ENCODE assay signal across 1 cellular context in the genomic region with DNA sequence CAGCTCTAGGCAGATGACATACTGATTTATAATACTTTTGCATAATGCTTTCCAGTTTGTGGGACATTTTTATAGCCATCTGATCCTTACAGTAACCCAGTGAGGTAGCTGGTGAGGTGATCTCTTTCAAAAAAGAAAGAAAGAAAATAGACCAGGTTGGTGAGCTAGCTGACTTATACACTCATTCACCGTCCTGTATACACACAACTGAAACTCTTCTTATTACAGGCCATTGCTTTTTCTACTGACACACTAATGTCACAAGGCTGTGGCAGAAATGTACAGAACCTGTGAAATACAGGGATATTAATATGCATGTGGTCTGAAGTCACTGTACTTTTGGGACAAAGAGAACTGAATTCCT.
TF ChIP-seq lines count a peak whose summit lies in the region.

No MANE protein-coding gene starts in this region.

TF ChIP-seq in K562, 482 proteins besides CTCF, POLR2A, EP300 and RAD21 (continued from another document and continues in another):
- TF ChIP-seq, protein P1, sequence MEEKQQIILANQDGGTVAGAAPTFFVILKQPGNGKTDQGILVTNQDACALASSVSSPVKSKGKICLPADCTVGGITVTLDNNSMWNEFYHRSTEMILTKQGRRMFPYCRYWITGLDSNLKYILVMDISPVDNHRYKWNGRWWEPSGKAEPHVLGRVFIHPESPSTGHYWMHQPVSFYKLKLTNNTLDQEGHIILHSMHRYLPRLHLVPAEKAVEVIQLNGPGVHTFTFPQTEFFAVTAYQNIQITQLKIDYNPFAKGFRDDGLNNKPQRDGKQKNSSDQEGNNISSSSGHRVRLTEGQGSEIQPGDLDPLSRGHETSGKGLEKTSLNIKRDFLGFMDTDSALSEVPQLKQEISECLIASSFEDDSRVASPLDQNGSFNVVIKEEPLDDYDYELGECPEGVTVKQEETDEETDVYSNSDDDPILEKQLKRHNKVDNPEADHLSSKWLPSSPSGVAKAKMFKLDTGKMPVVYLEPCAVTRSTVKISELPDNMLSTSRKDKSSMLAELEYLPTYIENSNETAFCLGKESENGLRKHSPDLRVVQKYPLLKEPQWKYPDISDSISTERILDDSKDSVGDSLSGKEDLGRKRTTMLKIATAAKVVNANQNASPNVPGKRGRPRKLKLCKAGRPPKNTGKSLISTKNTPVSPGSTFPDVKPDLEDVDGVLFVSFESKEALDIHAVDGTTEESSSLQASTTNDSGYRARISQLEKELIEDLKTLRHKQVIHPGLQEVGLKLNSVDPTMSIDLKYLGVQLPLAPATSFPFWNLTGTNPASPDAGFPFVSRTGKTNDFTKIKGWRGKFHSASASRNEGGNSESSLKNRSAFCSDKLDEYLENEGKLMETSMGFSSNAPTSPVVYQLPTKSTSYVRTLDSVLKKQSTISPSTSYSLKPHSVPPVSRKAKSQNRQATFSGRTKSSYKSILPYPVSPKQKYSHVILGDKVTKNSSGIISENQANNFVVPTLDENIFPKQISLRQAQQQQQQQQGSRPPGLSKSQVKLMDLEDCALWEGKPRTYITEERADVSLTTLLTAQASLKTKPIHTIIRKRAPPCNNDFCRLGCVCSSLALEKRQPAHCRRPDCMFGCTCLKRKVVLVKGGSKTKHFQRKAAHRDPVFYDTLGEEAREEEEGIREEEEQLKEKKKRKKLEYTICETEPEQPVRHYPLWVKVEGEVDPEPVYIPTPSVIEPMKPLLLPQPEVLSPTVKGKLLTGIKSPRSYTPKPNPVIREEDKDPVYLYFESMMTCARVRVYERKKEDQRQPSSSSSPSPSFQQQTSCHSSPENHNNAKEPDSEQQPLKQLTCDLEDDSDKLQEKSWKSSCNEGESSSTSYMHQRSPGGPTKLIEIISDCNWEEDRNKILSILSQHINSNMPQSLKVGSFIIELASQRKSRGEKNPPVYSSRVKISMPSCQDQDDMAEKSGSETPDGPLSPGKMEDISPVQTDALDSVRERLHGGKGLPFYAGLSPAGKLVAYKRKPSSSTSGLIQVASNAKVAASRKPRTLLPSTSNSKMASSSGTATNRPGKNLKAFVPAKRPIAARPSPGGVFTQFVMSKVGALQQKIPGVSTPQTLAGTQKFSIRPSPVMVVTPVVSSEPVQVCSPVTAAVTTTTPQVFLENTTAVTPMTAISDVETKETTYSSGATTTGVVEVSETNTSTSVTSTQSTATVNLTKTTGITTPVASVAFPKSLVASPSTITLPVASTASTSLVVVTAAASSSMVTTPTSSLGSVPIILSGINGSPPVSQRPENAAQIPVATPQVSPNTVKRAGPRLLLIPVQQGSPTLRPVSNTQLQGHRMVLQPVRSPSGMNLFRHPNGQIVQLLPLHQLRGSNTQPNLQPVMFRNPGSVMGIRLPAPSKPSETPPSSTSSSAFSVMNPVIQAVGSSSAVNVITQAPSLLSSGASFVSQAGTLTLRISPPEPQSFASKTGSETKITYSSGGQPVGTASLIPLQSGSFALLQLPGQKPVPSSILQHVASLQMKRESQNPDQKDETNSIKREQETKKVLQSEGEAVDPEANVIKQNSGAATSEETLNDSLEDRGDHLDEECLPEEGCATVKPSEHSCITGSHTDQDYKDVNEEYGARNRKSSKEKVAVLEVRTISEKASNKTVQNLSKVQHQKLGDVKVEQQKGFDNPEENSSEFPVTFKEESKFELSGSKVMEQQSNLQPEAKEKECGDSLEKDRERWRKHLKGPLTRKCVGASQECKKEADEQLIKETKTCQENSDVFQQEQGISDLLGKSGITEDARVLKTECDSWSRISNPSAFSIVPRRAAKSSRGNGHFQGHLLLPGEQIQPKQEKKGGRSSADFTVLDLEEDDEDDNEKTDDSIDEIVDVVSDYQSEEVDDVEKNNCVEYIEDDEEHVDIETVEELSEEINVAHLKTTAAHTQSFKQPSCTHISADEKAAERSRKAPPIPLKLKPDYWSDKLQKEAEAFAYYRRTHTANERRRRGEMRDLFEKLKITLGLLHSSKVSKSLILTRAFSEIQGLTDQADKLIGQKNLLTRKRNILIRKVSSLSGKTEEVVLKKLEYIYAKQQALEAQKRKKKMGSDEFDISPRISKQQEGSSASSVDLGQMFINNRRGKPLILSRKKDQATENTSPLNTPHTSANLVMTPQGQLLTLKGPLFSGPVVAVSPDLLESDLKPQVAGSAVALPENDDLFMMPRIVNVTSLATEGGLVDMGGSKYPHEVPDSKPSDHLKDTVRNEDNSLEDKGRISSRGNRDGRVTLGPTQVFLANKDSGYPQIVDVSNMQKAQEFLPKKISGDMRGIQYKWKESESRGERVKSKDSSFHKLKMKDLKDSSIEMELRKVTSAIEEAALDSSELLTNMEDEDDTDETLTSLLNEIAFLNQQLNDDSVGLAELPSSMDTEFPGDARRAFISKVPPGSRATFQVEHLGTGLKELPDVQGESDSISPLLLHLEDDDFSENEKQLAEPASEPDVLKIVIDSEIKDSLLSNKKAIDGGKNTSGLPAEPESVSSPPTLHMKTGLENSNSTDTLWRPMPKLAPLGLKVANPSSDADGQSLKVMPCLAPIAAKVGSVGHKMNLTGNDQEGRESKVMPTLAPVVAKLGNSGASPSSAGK (IDR thresholded peaks at IDR 0.05): no peak
- TF ChIP-seq EWSR1 (IDR thresholded peaks at IDR 0.05; ENCODE audit: borderline replicate concordance, low read depth, partially characterized antibody) (no peak), GTF2A2 (tag; IDR thresholded peaks at IDR 0.05) (0 out of 2 replicates have a peak, but pooled peaks have one; percentile 2), GTF2E2 (tag; IDR thresholded peaks at IDR 0.05) (no peak), NR2C1 (IDR thresholded peaks at IDR 0.05) (no peak), NR2C1 (tag; IDR thresholded peaks at IDR 0.05) (no peak), ZNF41 (CRISPR knock-in tag; conservative IDR thresholded peaks at IDR 0.05) (no peak), ZBTB8A (IDR thresholded peaks at IDR 0.05; ENCODE audit: partially characterized antibody) (no peak), SNRNP70 (optimal IDR thresholded peaks at IDR 0.05; ENCODE audit: low read depth, low read length) (no peak), ZNF830 (CRISPR knock-in tag; IDR thresholded peaks at IDR 0.05) (no peak), TCFL5 (CRISPR knock-in tag; conservative IDR thresholded peaks at IDR 0.05) (no peak), SAFB (IDR thresholded peaks at IDR 0.05; ENCODE audit: borderline replicate concordance, low read depth, low read length) (no peak), ZNF239 (CRISPR knock-in tag; IDR thresholded peaks at IDR 0.05) (no peak), TEAD1 (CRISPR knock-in tag; IDR thresholded peaks at IDR 0.05) (no peak), SMAD2 (IDR thresholded peaks at IDR 0.05; ENCODE audit: low read depth, low read length) (no peak), CEBPG (CRISPR knock-in tag; IDR thresholded peaks at IDR 0.05) (no peak), CEBPG (tag; conservative IDR thresholded peaks at IDR 0.05 in 1 of 2, IDR thresholded peaks at IDR 0.05 in 1 of 2) (no peak), HSF4 (CRISPR knock-in tag; IDR thresholded peaks at IDR 0.05; ENCODE audit: borderline replicate concordance) (no peak), FOSL1 (tag; conservative IDR thresholded peaks at IDR 0.05) (peak; percentile 52)
- TF ChIP-seq, protein P2, sequence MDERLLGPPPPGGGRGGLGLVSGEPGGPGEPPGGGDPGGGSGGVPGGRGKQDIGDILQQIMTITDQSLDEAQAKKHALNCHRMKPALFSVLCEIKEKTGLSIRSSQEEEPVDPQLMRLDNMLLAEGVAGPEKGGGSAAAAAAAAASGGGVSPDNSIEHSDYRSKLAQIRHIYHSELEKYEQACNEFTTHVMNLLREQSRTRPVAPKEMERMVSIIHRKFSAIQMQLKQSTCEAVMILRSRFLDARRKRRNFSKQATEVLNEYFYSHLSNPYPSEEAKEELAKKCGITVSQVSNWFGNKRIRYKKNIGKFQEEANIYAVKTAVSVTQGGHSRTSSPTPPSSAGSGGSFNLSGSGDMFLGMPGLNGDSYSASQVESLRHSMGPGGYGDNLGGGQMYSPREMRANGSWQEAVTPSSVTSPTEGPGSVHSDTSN (CRISPR knock-in tag; IDR thresholded peaks at IDR 0.05; ENCODE audit: low read depth): no peak
- TF ChIP-seq, protein P2 (tag; conservative IDR thresholded peaks at IDR 0.05; ENCODE audit: low read depth): peak; percentile 10; the same call in 1 of the 2 replicates
- TF ChIP-seq, protein P3, sequence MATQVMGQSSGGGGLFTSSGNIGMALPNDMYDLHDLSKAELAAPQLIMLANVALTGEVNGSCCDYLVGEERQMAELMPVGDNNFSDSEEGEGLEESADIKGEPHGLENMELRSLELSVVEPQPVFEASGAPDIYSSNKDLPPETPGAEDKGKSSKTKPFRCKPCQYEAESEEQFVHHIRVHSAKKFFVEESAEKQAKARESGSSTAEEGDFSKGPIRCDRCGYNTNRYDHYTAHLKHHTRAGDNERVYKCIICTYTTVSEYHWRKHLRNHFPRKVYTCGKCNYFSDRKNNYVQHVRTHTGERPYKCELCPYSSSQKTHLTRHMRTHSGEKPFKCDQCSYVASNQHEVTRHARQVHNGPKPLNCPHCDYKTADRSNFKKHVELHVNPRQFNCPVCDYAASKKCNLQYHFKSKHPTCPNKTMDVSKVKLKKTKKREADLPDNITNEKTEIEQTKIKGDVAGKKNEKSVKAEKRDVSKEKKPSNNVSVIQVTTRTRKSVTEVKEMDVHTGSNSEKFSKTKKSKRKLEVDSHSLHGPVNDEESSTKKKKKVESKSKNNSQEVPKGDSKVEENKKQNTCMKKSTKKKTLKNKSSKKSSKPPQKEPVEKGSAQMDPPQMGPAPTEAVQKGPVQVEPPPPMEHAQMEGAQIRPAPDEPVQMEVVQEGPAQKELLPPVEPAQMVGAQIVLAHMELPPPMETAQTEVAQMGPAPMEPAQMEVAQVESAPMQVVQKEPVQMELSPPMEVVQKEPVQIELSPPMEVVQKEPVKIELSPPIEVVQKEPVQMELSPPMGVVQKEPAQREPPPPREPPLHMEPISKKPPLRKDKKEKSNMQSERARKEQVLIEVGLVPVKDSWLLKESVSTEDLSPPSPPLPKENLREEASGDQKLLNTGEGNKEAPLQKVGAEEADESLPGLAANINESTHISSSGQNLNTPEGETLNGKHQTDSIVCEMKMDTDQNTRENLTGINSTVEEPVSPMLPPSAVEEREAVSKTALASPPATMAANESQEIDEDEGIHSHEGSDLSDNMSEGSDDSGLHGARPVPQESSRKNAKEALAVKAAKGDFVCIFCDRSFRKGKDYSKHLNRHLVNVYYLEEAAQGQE (CRISPR knock-in tag; IDR thresholded peaks at IDR 0.05; ENCODE audit: low read depth): no peak
- TF ChIP-seq, protein P4, sequence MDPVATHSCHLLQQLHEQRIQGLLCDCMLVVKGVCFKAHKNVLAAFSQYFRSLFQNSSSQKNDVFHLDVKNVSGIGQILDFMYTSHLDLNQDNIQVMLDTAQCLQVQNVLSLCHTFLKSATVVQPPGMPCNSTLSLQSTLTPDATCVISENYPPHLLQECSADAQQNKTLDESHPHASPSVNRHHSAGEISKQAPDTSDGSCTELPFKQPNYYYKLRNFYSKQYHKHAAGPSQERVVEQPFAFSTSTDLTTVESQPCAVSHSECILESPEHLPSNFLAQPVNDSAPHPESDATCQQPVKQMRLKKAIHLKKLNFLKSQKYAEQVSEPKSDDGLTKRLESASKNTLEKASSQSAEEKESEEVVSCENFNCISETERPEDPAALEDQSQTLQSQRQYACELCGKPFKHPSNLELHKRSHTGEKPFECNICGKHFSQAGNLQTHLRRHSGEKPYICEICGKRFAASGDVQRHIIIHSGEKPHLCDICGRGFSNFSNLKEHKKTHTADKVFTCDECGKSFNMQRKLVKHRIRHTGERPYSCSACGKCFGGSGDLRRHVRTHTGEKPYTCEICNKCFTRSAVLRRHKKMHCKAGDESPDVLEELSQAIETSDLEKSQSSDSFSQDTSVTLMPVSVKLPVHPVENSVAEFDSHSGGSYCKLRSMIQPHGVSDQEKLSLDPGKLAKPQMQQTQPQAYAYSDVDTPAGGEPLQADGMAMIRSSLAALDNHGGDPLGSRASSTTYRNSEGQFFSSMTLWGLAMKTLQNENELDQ (CRISPR knock-in tag; IDR thresholded peaks at IDR 0.05; ENCODE audit: borderline replicate concordance): no peak
- TF ChIP-seq, protein P5, sequence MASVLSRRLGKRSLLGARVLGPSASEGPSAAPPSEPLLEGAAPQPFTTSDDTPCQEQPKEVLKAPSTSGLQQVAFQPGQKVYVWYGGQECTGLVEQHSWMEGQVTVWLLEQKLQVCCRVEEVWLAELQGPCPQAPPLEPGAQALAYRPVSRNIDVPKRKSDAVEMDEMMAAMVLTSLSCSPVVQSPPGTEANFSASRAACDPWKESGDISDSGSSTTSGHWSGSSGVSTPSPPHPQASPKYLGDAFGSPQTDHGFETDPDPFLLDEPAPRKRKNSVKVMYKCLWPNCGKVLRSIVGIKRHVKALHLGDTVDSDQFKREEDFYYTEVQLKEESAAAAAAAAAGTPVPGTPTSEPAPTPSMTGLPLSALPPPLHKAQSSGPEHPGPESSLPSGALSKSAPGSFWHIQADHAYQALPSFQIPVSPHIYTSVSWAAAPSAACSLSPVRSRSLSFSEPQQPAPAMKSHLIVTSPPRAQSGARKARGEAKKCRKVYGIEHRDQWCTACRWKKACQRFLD (CRISPR knock-in tag; IDR thresholded peaks at IDR 0.05): no peak
- TF ChIP-seq, protein P6, sequence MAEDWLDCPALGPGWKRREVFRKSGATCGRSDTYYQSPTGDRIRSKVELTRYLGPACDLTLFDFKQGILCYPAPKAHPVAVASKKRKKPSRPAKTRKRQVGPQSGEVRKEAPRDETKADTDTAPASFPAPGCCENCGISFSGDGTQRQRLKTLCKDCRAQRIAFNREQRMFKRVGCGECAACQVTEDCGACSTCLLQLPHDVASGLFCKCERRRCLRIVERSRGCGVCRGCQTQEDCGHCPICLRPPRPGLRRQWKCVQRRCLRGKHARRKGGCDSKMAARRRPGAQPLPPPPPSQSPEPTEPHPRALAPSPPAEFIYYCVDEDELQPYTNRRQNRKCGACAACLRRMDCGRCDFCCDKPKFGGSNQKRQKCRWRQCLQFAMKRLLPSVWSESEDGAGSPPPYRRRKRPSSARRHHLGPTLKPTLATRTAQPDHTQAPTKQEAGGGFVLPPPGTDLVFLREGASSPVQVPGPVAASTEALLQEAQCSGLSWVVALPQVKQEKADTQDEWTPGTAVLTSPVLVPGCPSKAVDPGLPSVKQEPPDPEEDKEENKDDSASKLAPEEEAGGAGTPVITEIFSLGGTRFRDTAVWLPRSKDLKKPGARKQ (CRISPR knock-in tag; IDR thresholded peaks at IDR 0.05): no peak
- TF ChIP-seq, protein P7, sequence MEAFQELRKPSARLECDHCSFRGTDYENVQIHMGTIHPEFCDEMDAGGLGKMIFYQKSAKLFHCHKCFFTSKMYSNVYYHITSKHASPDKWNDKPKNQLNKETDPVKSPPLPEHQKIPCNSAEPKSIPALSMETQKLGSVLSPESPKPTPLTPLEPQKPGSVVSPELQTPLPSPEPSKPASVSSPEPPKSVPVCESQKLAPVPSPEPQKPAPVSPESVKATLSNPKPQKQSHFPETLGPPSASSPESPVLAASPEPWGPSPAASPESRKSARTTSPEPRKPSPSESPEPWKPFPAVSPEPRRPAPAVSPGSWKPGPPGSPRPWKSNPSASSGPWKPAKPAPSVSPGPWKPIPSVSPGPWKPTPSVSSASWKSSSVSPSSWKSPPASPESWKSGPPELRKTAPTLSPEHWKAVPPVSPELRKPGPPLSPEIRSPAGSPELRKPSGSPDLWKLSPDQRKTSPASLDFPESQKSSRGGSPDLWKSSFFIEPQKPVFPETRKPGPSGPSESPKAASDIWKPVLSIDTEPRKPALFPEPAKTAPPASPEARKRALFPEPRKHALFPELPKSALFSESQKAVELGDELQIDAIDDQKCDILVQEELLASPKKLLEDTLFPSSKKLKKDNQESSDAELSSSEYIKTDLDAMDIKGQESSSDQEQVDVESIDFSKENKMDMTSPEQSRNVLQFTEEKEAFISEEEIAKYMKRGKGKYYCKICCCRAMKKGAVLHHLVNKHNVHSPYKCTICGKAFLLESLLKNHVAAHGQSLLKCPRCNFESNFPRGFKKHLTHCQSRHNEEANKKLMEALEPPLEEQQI (IDR thresholded peaks at IDR 0.05): no peak
